In genomic region chr1:212699839-212700596, GRCh38 we compare ENCODE assay signal across 8 cellular contexts. TPM values are rescaled to one million over a fixed set of nuclear protein-coding genes. Genes with fewer than 3 reads are reported as not detected.
A peak's percentile ranks its signal among the peaks of the same experiment; 100 is the strongest.
DNase-seq lines count a peak whose midpoint lies in the region; ATAC-seq and TF ChIP-seq lines count a peak whose summit lies in the region.

Gene BATF3, minus strand, starts transcription at chr1:212699840. Its CDS starts 78 bp downstream, at chr1:212699762.

- H3K4ac ChIP-seq in neuronal stem cell (ENCODE audit: low read length): no peak within 1 kb of the TSS

- H3K27ac ChIP-seq in fibroblast of lung (ENCODE audit: insufficient read depth, low read length) (peak within 1 kb of the TSS; percentile 61), neuronal stem cell (replicated peaks; ENCODE audit: low read length) (no peak within 1 kb of the TSS)

- H4K20me1 ChIP-seq in fibroblast of lung (ENCODE audit: control insufficient read depth, extremely low read depth, insufficient read depth, low read length): peaks cover 2% of the 10 kb centered on the region

- WGBS in neuronal stem cell (ENCODE audit: extremely low coverage in 2 of 2, insufficient read length in 2 of 2, insufficient replicate concordance in 1 of 2), 2 donors: no CpG with 5 or more reads among the region's 89 CpGs

- H3K18ac ChIP-seq in neuronal stem cell (ENCODE audit: low read length): peak within 1 kb of the TSS; percentile 86

- no peak within 1 kb of the TSS for H2BK5ac ChIP-seq in neuronal stem cell (ENCODE audit: low read length)

- no peaks in the 10 kb centered on the region for H3K36me3 ChIP-seq in fibroblast of lung (ENCODE audit: control insufficient read depth, insufficient read depth, low read length)
- H3K36me3 ChIP-seq in neuronal stem cell (replicated peaks in 1 of 2; ENCODE audit: control insufficient read depth in 2 of 2, insufficient read depth in 2 of 2, low read length in 2 of 2): no peaks in the 10 kb centered on the region

- TF ChIP-seq CTCF in fibroblast of lung (conservative IDR thresholded peaks at IDR 0.05 in 1 of 2, IDR thresholded peaks at IDR 0.05 in 1 of 2; ENCODE audit: low read depth in 1 of 2, low read length in 2 of 2): no peak

- H3K79me1 ChIP-seq in neuronal stem cell (ENCODE audit: low read depth, low read length): no peaks in the 10 kb centered on the region

- H3K4me2 ChIP-seq in fibroblast of lung (ENCODE audit: extremely low read depth, insufficient read depth, low read length) (peak within 1 kb of the TSS; percentile 87), neuronal stem cell (ENCODE audit: insufficient read depth, low read length, poor library complexity, severe bottlenecking) (peak within 1 kb of the TSS; percentile 95)

- H2BK120ac ChIP-seq in neuronal stem cell (ENCODE audit: low read depth, low read length): peak within 1 kb of the TSS; percentile 72

- H3K27me3 ChIP-seq in fibroblast of lung (ENCODE audit: control insufficient read depth, insufficient read depth, low read length) (no peaks in the 10 kb centered on the region), neuronal stem cell (ENCODE audit: control insufficient read depth in 3 of 3, insufficient read depth in 3 of 3, low read depth in 1 of 3, low read length in 3 of 3) (peaks cover 10 to 67% (median 40%) of the 10 kb centered on the region in 3 experiments)

- no peak within 1 kb of the TSS for H3K14ac ChIP-seq in neuronal stem cell (ENCODE audit: low read length)

- H3K79me2 ChIP-seq in fibroblast of lung (ENCODE audit: control insufficient read depth, insufficient read depth, low read length): no peaks in the 10 kb centered on the region

- peak within 1 kb of the TSS; percentile 24 for H2BK15ac ChIP-seq in neuronal stem cell (ENCODE audit: low read length)

- ATAC-seq in GM21367 (IDR thresholded peaks at IDR 0.05; ENCODE audit: unreplicated experiment): peak; percentile 2

- H3K9ac ChIP-seq in fibroblast of lung (ENCODE audit: insufficient read depth, low read length) (peak within 1 kb of the TSS; percentile 80), neuronal stem cell (ENCODE audit: low read depth, low read length, poor library complexity) (peak within 1 kb of the TSS; percentile 78)

- H4K91ac ChIP-seq in neuronal stem cell (ENCODE audit: low read depth, low read length, poor library complexity): no peak within 1 kb of the TSS

- H3K4me1 ChIP-seq in fibroblast of lung (ENCODE audit: control insufficient read depth, extremely low read depth, insufficient read depth, low read length) (peaks cover 4% of the 10 kb centered on the region), neuronal stem cell (ENCODE audit: control insufficient read depth in 2 of 2, insufficient read depth in 1 of 2, low read depth in 1 of 2, low read length in 2 of 2) (peaks cover 0 to 7% of the 10 kb centered on the region in 2 donors)

- peak within 1 kb of the TSS; percentile 54 for H2AK5ac ChIP-seq in neuronal stem cell (ENCODE audit: low read depth, low read length)

- no peak within 1 kb of the TSS for H2BK12ac ChIP-seq in neuronal stem cell (ENCODE audit: low read length)

- H4K8ac ChIP-seq in neuronal stem cell (ENCODE audit: low read depth, low read length): no peak within 1 kb of the TSS

- peak within 1 kb of the TSS; percentile 51 to 67 (median 60) for H3K4me3 ChIP-seq in fibroblast of lung (replicated peaks in 1 of 4; ENCODE audit: control extremely low read depth in 1 of 4, insufficient read depth in 1 of 4, low read depth in 3 of 4, low read length in 4 of 4)
- peak within 1 kb of the TSS; percentile 43 to 78 for H3K4me3 ChIP-seq in neuronal stem cell (ENCODE audit: low read length in 2 of 2)

- H2AFZ ChIP-seq in fibroblast of lung (ENCODE audit: low read length) (peak within 1 kb of the TSS; percentile 45), neuronal stem cell (ENCODE audit: low read length) (peak within 1 kb of the TSS; percentile 90)

- DNase-seq in CD1c-positive myeloid dendritic cell (ENCODE audit: extremely low spot score) (peak; percentile 77), M059J (ENCODE audit: low read depth) (peak; percentile 51), activated T-cell treated with anti-CD3 and anti-CD28 coated beads for 4 hours (peak; percentile 72), fibroblast of lung (ENCODE audit: low read depth in 2 of 2) (peak in 1 of 2 donors; percentile 18), neuronal stem cell (ENCODE audit: low spot score) (no peak), ureter (ENCODE audit: low spot score) (peak; percentile 56), GM19240 (ENCODE audit: insufficient read length, low spot score) (no peak)

- no peaks in the 10 kb centered on the region for H3K9me3 ChIP-seq in fibroblast of lung (ENCODE audit: control insufficient read depth, insufficient read depth, low read depth, low read length)
- H3K9me3 ChIP-seq in neuronal stem cell (replicated peaks in 1 of 2; ENCODE audit: control insufficient read depth in 2 of 2, insufficient read depth in 1 of 2, low read depth in 1 of 2, low read length in 2 of 2): no peaks in the 10 kb centered on the region

- H3K23ac ChIP-seq in neuronal stem cell (ENCODE audit: low read depth, low read length, poor library complexity): peak within 1 kb of the TSS; percentile 82

RNA-seq across cellular contexts. Expression of gene BATF3, which starts in this region (rescaled TPM):
- total RNA-seq in M059J (2014; rRNA removed; shearing (Covaris generic)): 3.3 and 3.7 TPM in 2 replicates
- total RNA-seq in fibroblast of lung (3.3 and 6.8 TPM in 2 replicates), ureter (3.5 TPM)
- 3.6 and 9.1 TPM in 2 replicates for polyA plus RNA-seq in fibroblast of lung
- polyA plus RNA-seq in fibroblast of lung (2012): 8.4 and 19.3 TPM in 2 replicates
- 1.0 and 4.8 TPM in 2 replicates for polyA minus RNA-seq in fibroblast of lung (ENCODE audit: low replicate concordance)
- 1.5 TPM for polyA plus RNA-seq in neuronal stem cell (2013, experiment 1 of 2)
- 1.4 TPM for polyA plus RNA-seq in neuronal stem cell (2013, experiment 2 of 2)

Comparison
In these comparisons a context has a peak if more than half of its experiments do, and no peak if none do; other contexts are left out.
1. DNase-seq: peak in CD1c-positive myeloid dendritic cell (single experiment), M059J (single experiment), activated T-cell treated with anti-CD3 and anti-CD28 coated beads for 4 hours (single experiment) and ureter (single experiment); none in neuronal stem cell (single experiment) and GM19240 (single experiment).